ENCODE assay signal across 13 cellular contexts in genomic region chr12:49750994-49751393, GRCh38. TPM values are rescaled to one million over a fixed set of nuclear protein-coding genes. Genes with fewer than 3 reads are reported as not detected.
DNase-seq lines count a peak whose midpoint lies in the region; ATAC-seq and TF ChIP-seq lines count a peak whose summit lies in the region.
"Had no signal": no experiment of that assay in that cellular context is flagged by ENCODE, and none has a peak within 500 bp of the region (broad histone marks: within the 10 kb centered on the region; RNA-seq: fewer than 3 reads in every experiment).

No MANE protein-coding gene starts in this region.

- H3K27me3 Mint-ChIP-seq in CD8-positive, alpha-beta T cell (ENCODE audit: low read depth), result no peaks in the 10 kb centered on the region
- no peaks in the 10 kb centered on the region for H3K27me3 Mint-ChIP-seq in activated CD4-positive, alpha-beta memory T cell treated with anti-CD3 and anti-CD28 coated beads, Interleukin-2, amount 10 ng/mL, durations not matched to agents 7 days and 5 days
- H3K27me3 Mint-ChIP-seq: progenitor cell of endocrine pancreas had no signal

- no peak for ATAC-seq in CD8-positive, alpha-beta T cell
- no peak for ATAC-seq in GM21360 (IDR thresholded peaks at IDR 0.05; ENCODE audit: unreplicated experiment)

- H3K4me3 ChIP-seq in CD8-positive, alpha-beta T cell (ENCODE audit: low read depth, low read length), result peak overlapping the region; percentile 6
- H3K4me3 ChIP-seq in hepatocyte, result no peak overlapping the region
- H3K4me3 ChIP-seq in tibial artery, result no peak overlapping the region
- H3K4me3 ChIP-seq: adrenal gland, SJCRH30 had no signal

- H3K36me3 ChIP-seq in CD8-positive, alpha-beta T cell (ENCODE audit: insufficient read depth, low read length), result peaks cover 31% of the 10 kb centered on the region
- H3K36me3 ChIP-seq in hepatocyte (replicated peaks; ENCODE audit: insufficient read depth, low read depth) (peaks cover 4% of the 10 kb centered on the region), tibial artery (peaks cover 25 to 36% (median 34%) of the 10 kb centered on the region in 3 donors)

- H3K9me2 ChIP-seq in hepatocyte (replicated peaks; ENCODE audit: insufficient read depth), result no peaks in the 10 kb centered on the region

- H3K27ac Mint-ChIP-seq in CD8-positive, alpha-beta T cell, result peak overlapping the region; percentile 69
- peak overlapping the region; percentile 85 for H3K27ac Mint-ChIP-seq in activated CD4-positive, alpha-beta memory T cell treated with anti-CD3 and anti-CD28 coated beads, Interleukin-2, amount 10 ng/mL, durations not matched to agents 7 days and 5 days

- H3K36me3 Mint-ChIP-seq in CD8-positive, alpha-beta T cell, result peaks cover 69% of the 10 kb centered on the region
- peaks cover 73% of the 10 kb centered on the region for H3K36me3 Mint-ChIP-seq in activated CD4-positive, alpha-beta memory T cell treated with anti-CD3 and anti-CD28 coated beads, Interleukin-2, amount 10 ng/mL, durations not matched to agents 7 days and 5 days (ENCODE audit: low read depth)

- no peaks in the 10 kb centered on the region for H3K27me3 ChIP-seq in CD8-positive, alpha-beta T cell (ENCODE audit: insufficient read depth, low read length)
- H3K27me3 ChIP-seq in hepatocyte, result no peaks in the 10 kb centered on the region
- no peaks in the 10 kb centered on the region for H3K27me3 ChIP-seq in tibial artery
- H3K27me3 ChIP-seq: adrenal gland, SJCRH30 had no signal

- intact Hi-C loops in CD8-positive, alpha-beta T cell (cut with DNase I, micrococcal nuclease), result no loop called here
- intact Hi-C loops in tibial artery (cut with DNase I; ENCODE audit: low total_unique reads), result no loop called here

- CTCF ChIA-PET in CD8-positive, alpha-beta T cell (lab: Charles Lee), result no interaction called here
- CTCF ChIA-PET in activated CD4-positive, alpha-beta memory T cell treated with anti-CD3 and anti-CD28 coated beads, Interleukin-2, amount 10 ng/mL, durations not matched to agents 7 days and 5 days (lab: Charles Lee), result interaction anchor here (0.6 to 3.8 kb wide), 4 partner anchors 10 to 27 kb away, joined by 3 to 36 read pairs (median 15); partner anchors contain the start of gene TMBIM6

- peaks cover 80% of the 10 kb centered on the region for H3K4me1 Mint-ChIP-seq in CD8-positive, alpha-beta T cell (ENCODE audit: low read depth)
- H3K4me1 Mint-ChIP-seq in activated CD4-positive, alpha-beta memory T cell treated with anti-CD3 and anti-CD28 coated beads, Interleukin-2, amount 10 ng/mL, durations not matched to agents 7 days and 5 days, result peaks cover 81% of the 10 kb centered on the region

- H4K20me1 ChIP-seq in hepatocyte (ENCODE audit: insufficient read depth, poor library complexity, severe bottlenecking), result peaks cover 99% of the 10 kb centered on the region

- H3K4me2 ChIP-seq in hepatocyte, result peak overlapping the region; percentile 53

- TF ChIP-seq CTCF in 22Rv1 (IDR thresholded peaks at IDR 0.05) (no peak), hepatocyte (IDR thresholded peaks at IDR 0.05; ENCODE audit: poor library complexity) (no peak), tibial artery (IDR thresholded peaks at IDR 0.05) (no peak)
- TF ChIP-seq CTCF in CD8-positive, alpha-beta T cell (IDR thresholded peaks at IDR 0.05), result no peak

- peak overlapping the region; percentile 10 for H3K4me3 Mint-ChIP-seq in CD8-positive, alpha-beta T cell
- H3K4me3 Mint-ChIP-seq in activated CD4-positive, alpha-beta memory T cell treated with anti-CD3 and anti-CD28 coated beads, Interleukin-2, amount 10 ng/mL, durations not matched to agents 7 days and 5 days, result peak overlapping the region; percentile 48

- 53% methylated on average over 1 of the region's 1 CpG for WGBS in hepatocyte (ENCODE audit: low lambda C conversion rate, missing lambda C conversion rate)

- DNase-seq in CD8-positive, alpha-beta T cell, result no peak
- no peak for DNase-seq in activated CD4-positive, alpha-beta memory T cell treated with anti-CD3 and anti-CD28 coated beads, Interleukin-2, amount 10 ng/mL, durations not matched to agents 7 days and 5 days
- DNase-seq in hepatocyte (ENCODE audit: low spot score) (no peak), SW 1271 (lab: John Stamatoyannopoulos, UW) (no peak), tibial artery (no peak), KBM-7 (no peak)
- DNase-seq: effector CD4-positive, alpha-beta T cell; NCI-H526 treated with DMSO at 0.1 percent for 48 hours; SJCRH30 had no signal

- peaks cover 51% of the 10 kb centered on the region for H3K4me1 ChIP-seq in CD8-positive, alpha-beta T cell (ENCODE audit: insufficient read depth, low read length)
- peaks cover 31% of the 10 kb centered on the region for H3K4me1 ChIP-seq in hepatocyte (ENCODE audit: insufficient read depth)
- H3K4me1 ChIP-seq in tibial artery, result peaks cover 0 to 81% (median 47%) of the 10 kb centered on the region in 4 donors
- H3K4me1 ChIP-seq: SJCRH30 had no signal

- H3K9me3 ChIP-seq in CD8-positive, alpha-beta T cell (ENCODE audit: low read length), result no peaks in the 10 kb centered on the region
- H3K9me3 ChIP-seq in hepatocyte (ENCODE audit: low read depth), result no peaks in the 10 kb centered on the region
- no peaks in the 10 kb centered on the region for H3K9me3 ChIP-seq in tibial artery
- H3K9me3 ChIP-seq: adrenal gland, SJCRH30 had no signal

- in situ Hi-C loops in KBM-7 (cut with MboI; ENCODE audit: low pct_unique_long_range_greater_than_20kb, low sequenced_read_pairs), result no loop called here

- H3K27ac ChIP-seq in 22Rv1, result peak overlapping the region; percentile 14; the same call in 1 of the 2 replicates
- no peak overlapping the region for H3K27ac ChIP-seq in CD8-positive, alpha-beta T cell (ENCODE audit: low read depth, low read length)
- peak overlapping the region; percentile 35 for H3K27ac ChIP-seq in hepatocyte
- H3K27ac ChIP-seq in tibial artery, result no peak overlapping the region
- H3K27ac ChIP-seq: SJCRH30 had no signal

- no peak overlapping the region for H2AFZ ChIP-seq in hepatocyte

- POLR2A ChIA-PET in CD8-positive, alpha-beta T cell (lab: Charles Lee), result interaction anchor here (0.7 to 2.6 kb wide), 2 partner anchors 10 to 23 kb away, joined by 3 to 10 read pairs; partner anchors contain the start of gene TMBIM6
- POLR2A ChIA-PET in activated CD4-positive, alpha-beta memory T cell treated with anti-CD3 and anti-CD28 coated beads, Interleukin-2, amount 10 ng/mL, durations not matched to agents 7 days and 5 days (lab: Charles Lee), result interaction anchor here (2.2 to 5.7 kb wide), 3 partner anchors 10 to 11 kb away, joined by 25 to 54 read pairs (median 29); partner anchors contain the start of gene TMBIM6

- peaks cover 97% of the 10 kb centered on the region for H3K79me2 ChIP-seq in hepatocyte

- H3K9me3 Mint-ChIP-seq in CD8-positive, alpha-beta T cell, result no peaks in the 10 kb centered on the region
- H3K9me3 Mint-ChIP-seq in activated CD4-positive, alpha-beta memory T cell treated with anti-CD3 and anti-CD28 coated beads, Interleukin-2, amount 10 ng/mL, durations not matched to agents 7 days and 5 days, result no peaks in the 10 kb centered on the region

RNA-seq across cellular contexts. Expression of gene TMBIM6, which starts 9.6 kb away (rescaled TPM):
- total RNA-seq in CD8-positive, alpha-beta T cell, result 100 to 1,000 TPM; 289 to 309 TPM
- 100 to 1,000 TPM; 600 to 613 TPM for total RNA-seq in activated CD4-positive, alpha-beta memory T cell treated with anti-CD3 and anti-CD28 coated beads, Interleukin-2, amount 10 ng/mL, durations not matched to agents 7 days and 5 days
- total RNA-seq in hepatocyte, result 534 and 591 TPM in 2 replicates
- polyA plus RNA-seq in hepatocyte, result 743 and 805 TPM in 2 replicates

RNA-seq across cellular contexts. Expression of gene FMNL3, which starts 43.8 kb away (rescaled TPM):
- 10 to 100 TPM; 27.9 to 31.9 TPM for total RNA-seq in CD8-positive, alpha-beta T cell
- 10 to 100 TPM; 34.7 to 34.9 TPM for total RNA-seq in activated CD4-positive, alpha-beta memory T cell treated with anti-CD3 and anti-CD28 coated beads, Interleukin-2, amount 10 ng/mL, durations not matched to agents 7 days and 5 days
- 8.3 TPM in 2 replicates for total RNA-seq in hepatocyte
- 3.6 and 5.8 TPM in 2 replicates for polyA plus RNA-seq in hepatocyte

Comparison
In these comparisons a context has a peak if more than half of its experiments do, and no peak if none do; other contexts are left out.
1. H3K27ac ChIP-seq: peak in 22Rv1 (single experiment) and hepatocyte (single experiment); none in CD8-positive, alpha-beta T cell (single experiment) and tibial artery (0 of 2).